Comparison of ENCODE assay signal across 8 cellular contexts in the genomic region with DNA sequence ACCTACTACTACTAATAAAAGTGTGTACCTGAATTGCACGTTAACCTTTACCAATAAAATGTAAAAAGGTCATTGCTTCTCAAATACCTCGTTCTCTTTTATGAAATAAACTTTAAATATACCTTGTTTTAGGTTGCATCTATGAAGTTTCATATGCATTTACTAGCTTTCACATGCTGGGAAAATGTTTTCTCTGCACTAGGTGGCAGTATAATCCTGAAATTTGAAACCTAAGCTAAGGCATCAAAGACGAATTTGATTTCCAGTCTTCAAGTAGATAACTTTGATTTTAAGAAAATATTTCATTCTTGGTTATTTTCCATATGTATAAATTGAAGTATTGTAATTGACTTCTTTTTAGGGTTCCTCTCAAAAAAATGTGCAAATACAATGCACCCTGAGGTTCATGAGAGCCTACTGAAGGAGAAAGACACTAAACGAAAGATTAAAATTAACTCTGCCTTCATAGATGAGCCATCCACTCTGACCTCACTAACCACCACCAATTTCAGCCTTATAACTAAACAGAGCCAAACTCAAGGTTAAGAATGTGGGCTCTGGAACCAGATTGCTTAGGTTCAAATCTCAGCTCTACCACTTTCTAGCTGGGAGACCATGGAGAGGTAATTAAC. TPM values are rescaled to one million over a fixed set of nuclear protein-coding genes. Genes with fewer than 3 reads are reported as not detected.
DNase-seq lines count a peak whose midpoint lies in the region; ATAC-seq, FAIRE-seq and TF ChIP-seq lines count a peak whose summit lies in the region.

No MANE protein-coding gene starts in this region.

- no peak overlapping the region for H3K9ac ChIP-seq in K562 (ENCODE audit: insufficient read depth in 1 of 2, low read depth in 2 of 2, low read length in 2 of 2)

- TF ChIP-seq RAD21 in K562 (CRISPR knock-in tag; conservative IDR thresholded peaks at IDR 0.05 in 1 of 2, IDR thresholded peaks at IDR 0.05 in 1 of 2), result peak; percentile 93 to 97

- no peak overlapping the region for H3K4me3 ChIP-seq in cardiac muscle cell
- no peak overlapping the region for H3K4me3 ChIP-seq in K562
- no peak overlapping the region for H3K4me3 ChIP-seq in left lung

- H3K27ac ChIP-seq in cardiac muscle cell, result no peak overlapping the region
- no peak overlapping the region for H3K27ac ChIP-seq in K562 (ENCODE audit: extremely low read depth, low read depth, low read length)
- H3K27ac ChIP-seq in left lung, result no peak overlapping the region

- no peak for TF ChIP-seq EP300 in K562 (IDR thresholded peaks at IDR 0.05; ENCODE audit: low read length)

- in situ Hi-C loops in K562 (cut with MboI), result no loop called here

- H3K4me1 ChIP-seq in cardiac muscle cell (ENCODE audit: low read depth), result no peaks in the 10 kb centered on the region
- H3K4me1 ChIP-seq in K562 (replicated peaks in 1 of 2; ENCODE audit: control insufficient read depth in 2 of 2, insufficient read depth in 2 of 2, low read length in 2 of 2), result no peaks in the 10 kb centered on the region; a peak in 1 of 5 replicates
- H3K4me1 ChIP-seq in left lung, result no peaks in the 10 kb centered on the region

- WGBS in K562 (ENCODE audit: insufficient coverage, low coverage, missing lambda C conversion rate), result 3% methylated on average over 4 of the region's 4 CpGs

- TF ChIP-seq CTCF in cardiac muscle cell (IDR thresholded peaks at IDR 0.05; ENCODE audit: low read depth, low read length), result peak; percentile 65
- peak; percentile 54 to 90 (median 70); a peak in 5 of 6 replicates for TF ChIP-seq CTCF in K562 (IDR thresholded peaks at IDR 0.05 in 2 of 3, conservative IDR thresholded peaks at IDR 0.05 in 1 of 3; ENCODE audit: insufficient read depth in 2 of 3, low read depth in 1 of 3, low read length in 3 of 3)
- peak; percentile 42 to 53 for TF ChIP-seq CTCF in left lung (IDR thresholded peaks at IDR 0.05)

- CTCF ChIA-PET in K562 (lab: Yijun Ruan, JAX; ENCODE audit: low intra/inter-chr PET ratio), result interaction anchor here (0.7 to 4.9 kb wide), 5 partner anchors 60 to 704 kb away, joined by 3 to 77 read pairs (median 4); no protein-coding TSS in a partner anchor

- no peaks in the 10 kb centered on the region for H3K9me1 ChIP-seq in K562 (ENCODE audit: control insufficient read depth, insufficient read depth, low read length)

- no peaks in the 10 kb centered on the region for H3K27me3 ChIP-seq in cardiac muscle cell
- H3K27me3 ChIP-seq in K562 (ENCODE audit: control insufficient read depth in 2 of 2, insufficient read depth in 2 of 2, low read length in 2 of 2), result peaks cover 0 to 8% of the 10 kb centered on the region in 2 experiments; a peak in 2 of 5 replicates
- H3K27me3 ChIP-seq in left lung, result peaks cover 4 to 8% of the 10 kb centered on the region in 2 donors

- no peaks in the 10 kb centered on the region for H3K79me2 ChIP-seq in K562 (ENCODE audit: control insufficient read depth, insufficient read depth, low read length)

- no peak overlapping the region for H3K4me2 ChIP-seq in K562 (ENCODE audit: insufficient read depth, low read length)

- BruUV-seq in K562 (replicated peaks; lab: Mats Ljungman, UMichigan), result no TSS peak

- no peaks in the 10 kb centered on the region for H3K36me3 ChIP-seq in cardiac muscle cell
- no peaks in the 10 kb centered on the region for H3K36me3 ChIP-seq in K562 (ENCODE audit: control insufficient read depth, insufficient read depth, low read length)
- no peaks in the 10 kb centered on the region for H3K36me3 ChIP-seq in left lung

- intact Hi-C loops in Right ventricle myocardium inferior (cut with DNase I), result loop anchor here (1.0 to 2.0 kb wide), 2 partner anchors 59 to 703 kb away; no protein-coding TSS in a partner anchor
- intact Hi-C loops in K562 (cut with micrococcal nuclease), result loop anchor here (1.0 to 10.0 kb wide), 5 partner anchors 59 to 703 kb away; no protein-coding TSS in a partner anchor
- intact Hi-C loops in left lung (cut with DNase I), result no loop called here

- H3K9me3 ChIP-seq in cardiac muscle cell (ENCODE audit: low read depth) (no peaks in the 10 kb centered on the region), K562 (replicated peaks; ENCODE audit: control insufficient read depth, insufficient read depth, low read depth, low read length) (no peaks in the 10 kb centered on the region), left lung (no peaks in the 10 kb centered on the region)

- no peak overlapping the region for H2AFZ ChIP-seq in K562 (ENCODE audit: low read depth, low read length)

- DNase-seq in cardiac muscle cell (ENCODE audit: low read depth in 1 of 2, low spot score in 1 of 2) (peak; percentile 39 to 60), Right ventricle myocardium inferior (ENCODE audit: missing footprints) (no peak), NCI-H128 (lab: John Stamatoyannopoulos, UW; ENCODE audit: unreplicated experiment) (peak; percentile 5), K562 (ENCODE audit: extremely low read depth in 1 of 4, low spot score in 3 of 4) (peak in 3 of 4 experiments; percentile 14 to 66 (median 20)), left lung (no peak)
- DNase-seq in stimulated activated CD4-positive, alpha-beta T cell treated with anti-CD3 and anti-CD28 coated beads, Interleukin-15, amount 100 ng/mL, for 24 hours, result no peak

- POLR2A ChIA-PET in K562 (lab: Yijun Ruan, JAX), result interaction anchor here (0.7 to 1.9 kb wide), 5 partner anchors 21 to 89 kb away, joined by 3 to 10 read pairs (median 5); no protein-coding TSS in a partner anchor

- TF ChIP-seq POLR2A in K562 (conservative IDR thresholded peaks at IDR 0.05), result no peak

- FAIRE-seq in K562 (lab: Jason Lieb, UNC), result peak; percentile 70

- ATAC-seq in Right ventricle myocardium inferior (no peak), K562 (peak; percentile 73), left lung (peak; percentile 62), GM19455 (IDR thresholded peaks at IDR 0.05; ENCODE audit: unreplicated experiment) (no peak), esophagus mucosa (no peak)

- no peaks in the 10 kb centered on the region for H4K20me1 ChIP-seq in K562 (replicated peaks; ENCODE audit: control insufficient read depth, insufficient read depth, low read length)

TF ChIP-seq in K562, 482 proteins besides CTCF, POLR2A, EP300 and RAD21 (continues in another document):
- no peak for TF ChIP-seq STAT6 (CRISPR knock-in tag; IDR thresholded peaks at IDR 0.05)
- no peak for TF ChIP-seq SRSF9 (IDR thresholded peaks at IDR 0.05; ENCODE audit: borderline replicate concordance, low read depth, low read length)
- TF ChIP-seq FOXK1 (CRISPR knock-in tag; IDR thresholded peaks at IDR 0.05; ENCODE audit: borderline replicate concordance), result no peak
- no peak for TF ChIP-seq ID3 (CRISPR knock-in tag; IDR thresholded peaks at IDR 0.05)
- no peak for TF ChIP-seq ID3 (tag; IDR thresholded peaks at IDR 0.05)
- TF ChIP-seq CSDE1 (IDR thresholded peaks at IDR 0.05), result no peak
- no peak for TF ChIP-seq DIDO1 (tag; IDR thresholded peaks at IDR 0.05; ENCODE audit: low read depth)
- TF ChIP-seq HNRNPK (IDR thresholded peaks at IDR 0.05; ENCODE audit: low read depth, low read length, poor library complexity, severe bottlenecking), result no peak
- TF ChIP-seq TSC22D4 (tag; IDR thresholded peaks at IDR 0.05), result no peak
- TF ChIP-seq ARID2 (IDR thresholded peaks at IDR 0.05), result peak; percentile 70
- TF ChIP-seq KDM1A (IDR thresholded peaks at IDR 0.05), result peak; percentile 22 to 64; a peak in 2 of 4 replicates

RNA-seq across cellular contexts. Expression of gene COL9A1, which starts 7.3 kb away (rescaled TPM):
- 7.6 and 22.1 TPM in 2 replicates for total RNA-seq in cardiac muscle cell
- polyA plus RNA-seq in cardiac muscle cell, result 11.2 and 20.6 TPM in 2 replicates
- total RNA-seq in Right ventricle myocardium inferior, result 0.14 TPM
- 0.12 and 0.19 TPM in 2 replicates for total RNA-seq in K562 (2011; cell fraction: chromatin; rRNA removed; ENCODE audit: low replicate concordance)
- total RNA-seq in K562 (2011; cell fraction: nucleolus; rRNA removed), result not detected in 2 replicates
- total RNA-seq in K562 (2011; cell fraction: nucleoplasm; rRNA removed), result not detected in 2 replicates
- total RNA-seq in K562 (2014; rRNA removed), result 0.05 and 0.08 TPM in 2 replicates
- 0.07 TPM in 1 of 2 replicates, not detected in the other for total RNA-seq in K562 (2014; rRNA removed; fragmentation: Illumina TruSeq; extraction: Trizol)
- total RNA-seq in K562 (2015; rRNA removed; fragmentation: Illumina TruSeq; extraction: Trizol), result 0.07 TPM in 1 of 2 replicates, not detected in the other
- 0.13 TPM in 2 replicates for total RNA-seq in K562 (2021)
- polyA plus RNA-seq in K562 (2011; rRNA removed), result 0.03 and 0.04 TPM in 2 replicates
- 0.06 TPM in 1 of 2 replicates, not detected in the other for polyA plus RNA-seq in K562 (2011; cell fraction: cytosol; rRNA removed)
- 0.13 TPM in 1 of 2 replicates, not detected in the other for polyA plus RNA-seq in K562 (2011; cell fraction: nucleus; rRNA removed)
- polyA plus RNA-seq in K562 (2012), result 0.09 and 0.36 TPM in 2 replicates
- not detected in 2 replicates for polyA plus RNA-seq in K562 (2014; fragmentation: Illumina TruSeq; extraction: Trizol)
- polyA plus RNA-seq in K562 (2014; fragmentation: Nextera tagmentation; extraction: Ambion mirVana), result under 1 TPM; 0.01 to 0.03 TPM
- 0.09 TPM in 1 of 2 replicates, not detected in the other for polyA plus RNA-seq in K562 (2014; rRNA removed)
- polyA minus RNA-seq in K562 (2011; rRNA and poly(A)+ RNA removed), result not detected in 2 replicates
- polyA minus RNA-seq in K562 (2011; cell fraction: cytosol; rRNA and poly(A)+ RNA removed), result not detected in 2 replicates
- not detected in 2 replicates for polyA minus RNA-seq in K562 (2011; cell fraction: nucleus; rRNA and poly(A)+ RNA removed)
- total RNA-seq in left lung, result not detected
- total RNA-seq in esophagus mucosa, result not detected

Comparison
In these comparisons a context has a peak if more than half of its experiments do, and no peak if none do; other contexts are left out.
1. DNase-seq: peak in cardiac muscle cell (2 of 2), NCI-H128 (single experiment) and K562 (3 of 4); none in Right ventricle myocardium inferior (single experiment), left lung (0 of 2) and stimulated activated CD4-positive, alpha-beta T cell treated with anti-CD3 and anti-CD28 coated beads, Interleukin-15, amount 100 ng/mL, for 24 hours (single experiment).
2. ATAC-seq: peak in K562 (single experiment) and left lung (single experiment); none in Right ventricle myocardium inferior (single experiment), GM19455 (single experiment) and esophagus mucosa (single experiment).
3. intact Hi-C loops: an anchor here in Right ventricle myocardium inferior (1.0 to 2.0 kb wide) and K562 (1.0 to 10.0 kb wide); none called in left lung.
4. Peak in every context shown above with its lines, with median percentiles within 50 percentile points of each other: CTCF ChIP-seq.